In the genomic region with DNA sequence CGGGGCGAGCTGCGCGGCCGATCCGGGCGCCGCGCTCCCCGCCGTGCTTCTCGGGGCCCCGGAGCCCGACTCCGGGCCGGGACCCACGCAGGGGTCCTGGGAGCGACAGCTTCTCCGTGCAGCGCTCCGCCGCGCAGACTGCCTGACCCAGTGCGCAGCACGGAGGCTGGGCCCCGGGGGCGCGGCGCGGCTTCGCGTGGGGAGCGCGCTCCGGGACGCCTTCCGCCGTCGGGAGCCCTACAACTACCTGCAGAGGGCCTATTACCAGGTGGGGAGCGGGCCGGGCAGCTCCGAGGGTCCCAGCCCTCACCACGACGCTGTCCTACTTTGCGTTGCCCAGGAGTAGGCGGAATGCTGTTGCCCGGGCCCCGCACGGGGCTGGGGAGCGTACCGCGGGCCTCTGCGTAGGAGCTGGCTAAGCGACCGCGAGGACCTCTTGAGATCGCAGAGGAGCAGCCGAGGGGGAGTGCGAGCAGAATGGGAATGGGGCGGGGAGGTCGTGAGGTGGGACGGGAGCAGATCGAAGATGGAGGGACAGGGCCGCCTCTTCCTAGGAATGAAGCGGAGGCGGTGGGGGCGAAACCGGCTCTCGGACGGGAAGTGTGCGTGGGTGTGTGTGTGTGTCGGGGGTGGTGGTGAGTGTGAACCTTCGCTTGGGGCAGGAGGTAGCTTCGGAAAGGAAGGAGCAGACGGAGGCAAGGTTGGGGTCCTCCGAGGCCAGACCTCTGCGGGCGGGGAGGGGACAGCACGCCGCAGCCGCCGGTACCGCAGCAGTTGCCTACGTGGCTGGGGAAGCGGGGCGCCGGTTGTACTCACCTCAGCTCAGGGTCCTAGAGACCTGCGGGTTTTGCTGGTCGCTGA, we compare ENCODE assay signal across 8 cellular contexts. TPM values are rescaled to one million over a fixed set of nuclear protein-coding genes. Genes with fewer than 3 reads are reported as not detected.
A peak's percentile ranks its signal among the peaks of the same experiment; 100 is the strongest.
DNase-seq lines count a peak whose midpoint lies in the region; ATAC-seq, FAIRE-seq and TF ChIP-seq lines count a peak whose summit lies in the region.

No MANE protein-coding gene starts in this region.

- intact Hi-C loops in Calu3 (cut with micrococcal nuclease; ENCODE audit: unreplicated experiment), result loop anchor here (5.0 to 10.0 kb wide), 2 partner anchors 214 to 277 kb away; no protein-coding TSS in a partner anchor
- intact Hi-C loops in endothelial cell of umbilical vein (cut with micrococcal nuclease), result no loop called here

- H3K4me3 ChIP-seq in MG63 (peak overlapping the region; percentile 81), endothelial cell of umbilical vein (replicated peaks in 1 of 3; ENCODE audit: insufficient read depth in 1 of 3, low read depth in 1 of 3, low read length in 3 of 3) (peak overlapping the region; percentile 62 to 89 (median 80)), muscle layer of colon (ENCODE audit: low read depth in 1 of 2, low read length in 2 of 2) (peak overlapping the region; percentile 84 to 87), tibial nerve (peak overlapping the region; percentile 57 to 92 (median 75))

- TF ChIP-seq POLR2A in endothelial cell of umbilical vein (IDR thresholded peaks at IDR 0.05; ENCODE audit: low read depth, low read length), result peak; percentile 33
- TF ChIP-seq POLR2A in tibial nerve (IDR thresholded peaks at IDR 0.05), result peak in 1 of 2 donors; percentile 24

- DNase-seq in Calu3 (peak; percentile 19), MG63 (peak; percentile 54), endothelial cell of umbilical vein (ENCODE audit: low read depth, low spot score) (no peak), tibial nerve (ENCODE audit: low spot score in 2 of 2) (no peak)
- peak; percentile 76 for DNase-seq in activated CD8-positive, alpha-beta memory T cell treated with anti-CD3 and anti-CD28 coated beads for 24 hours

- H2AFZ ChIP-seq in endothelial cell of umbilical vein (ENCODE audit: low read depth, low read length), result peak overlapping the region; percentile 19

- H3K27me3 ChIP-seq in MG63, result peaks cover 6% of the 10 kb centered on the region
- H3K27me3 ChIP-seq in endothelial cell of umbilical vein (ENCODE audit: control insufficient read depth in 2 of 2, insufficient read depth in 2 of 2, low read length in 2 of 2), result no peaks in the 10 kb centered on the region
- H3K27me3 ChIP-seq in muscle layer of colon (ENCODE audit: control insufficient read depth in 1 of 2, insufficient read depth in 2 of 2, low read length in 2 of 2), result no peaks in the 10 kb centered on the region
- H3K27me3 ChIP-seq in tibial nerve, result peaks cover 0 to 11% of the 10 kb centered on the region in 2 donors

- POLR2A ChIA-PET in endothelial cell of umbilical vein (lab: Charles Lee), result interaction anchor here (0.8 to 1.2 kb wide), 3 partner anchors 15 to 89 kb away, joined by 3 to 6 read pairs (median 3); a partner anchor contains a TSS

- peak in 1 of 2 donors; percentile 34 for TF ChIP-seq EP300 in tibial nerve (IDR thresholded peaks at IDR 0.05)

- no peaks in the 10 kb centered on the region for H4K20me1 ChIP-seq in endothelial cell of umbilical vein (replicated peaks; ENCODE audit: control insufficient read depth, extremely low read depth, insufficient read depth, low read length)

- no peaks in the 10 kb centered on the region for H3K9me1 ChIP-seq in endothelial cell of umbilical vein (replicated peaks; ENCODE audit: control insufficient read depth, extremely low read depth, insufficient read depth, low read length)

- no TSS peak for BruUV-seq in Calu3 (replicated peaks; lab: Mats Ljungman, UMichigan)
- BruUV-seq in endothelial cell of umbilical vein (replicated peaks; lab: Mats Ljungman, UMichigan), result TSS peak; percentile 37

- H3K9ac ChIP-seq in endothelial cell of umbilical vein (replicated peaks; ENCODE audit: extremely low read depth, insufficient read depth, low read length) (peak overlapping the region; percentile 76), muscle layer of colon (ENCODE audit: low read length) (peak overlapping the region; percentile 76)

- no peak for ATAC-seq in GM19463 (IDR thresholded peaks at IDR 0.05; ENCODE audit: unreplicated experiment)
- ATAC-seq in GM18861 (IDR thresholded peaks at IDR 0.05; ENCODE audit: unreplicated experiment), result no peak

- H3K36me3 ChIP-seq in MG63 (peaks cover 11% of the 10 kb centered on the region), endothelial cell of umbilical vein (ENCODE audit: control insufficient read depth in 2 of 2, extremely low read depth in 1 of 2, insufficient read depth in 2 of 2, low read length in 2 of 2) (peaks cover 0 to 12% of the 10 kb centered on the region in 2 experiments), muscle layer of colon (ENCODE audit: insufficient read depth, low read length) (peaks cover 15% of the 10 kb centered on the region), tibial nerve (peaks cover 0 to 39% (median 0%) of the 10 kb centered on the region in 3 donors)

- peaks cover 16% of the 10 kb centered on the region for H3K4me1 Mint-ChIP-seq in Calu3 (ENCODE audit: low read depth, unreplicated experiment)

- 0 to 1% methylated on average over 37 to 46 of the region's 89 CpGs for WGBS in tibial nerve, 2 donors

- H3K36me3 Mint-ChIP-seq in Calu3 (ENCODE audit: insufficient read depth, unreplicated experiment), result peaks cover 16% of the 10 kb centered on the region

- H3K79me2 ChIP-seq in endothelial cell of umbilical vein (ENCODE audit: control insufficient read depth, insufficient read depth, low read length), result peaks cover 25% of the 10 kb centered on the region

- peak overlapping the region; percentile 75 for H3K4me3 Mint-ChIP-seq in Calu3 (ENCODE audit: low read depth, unreplicated experiment)

- FAIRE-seq in endothelial cell of umbilical vein (lab: Jason Lieb, UNC), result peak; percentile 21

- H3K9me3 ChIP-seq in MG63 (no peaks in the 10 kb centered on the region), endothelial cell of umbilical vein (replicated peaks; ENCODE audit: control insufficient read depth, insufficient read depth, low read length) (no peaks in the 10 kb centered on the region), muscle layer of colon (ENCODE audit: low read length) (no peaks in the 10 kb centered on the region), tibial nerve (no peaks in the 10 kb centered on the region)

- peaks cover 96% of the 10 kb centered on the region for H3K27me3 Mint-ChIP-seq in Calu3 (ENCODE audit: unreplicated experiment)

- no peak overlapping the region for H3K27ac Mint-ChIP-seq in Calu3 (ENCODE audit: unreplicated experiment)

- TF ChIP-seq CTCF in Calu3 (IDR thresholded peaks at IDR 0.05; ENCODE audit: unreplicated experiment), result no peak
- no peak for TF ChIP-seq CTCF in endothelial cell of umbilical vein (IDR thresholded peaks at IDR 0.05; ENCODE audit: extremely low read depth in 1 of 2, insufficient read depth in 1 of 2, low read depth in 1 of 2, low read length in 2 of 2)
- TF ChIP-seq CTCF in tibial nerve (IDR thresholded peaks at IDR 0.05), result no peak

- CTCF ChIA-PET in Calu3 (lab: Charles Lee) (interaction anchor here (0.9 to 1.8 kb wide), 2 partner anchors 23 to 62 kb away, joined by 4 read pairs; a partner anchor contains a TSS), endothelial cell of umbilical vein (lab: Charles Lee) (interaction anchor here (1.4 to 12.0 kb wide), 2 partner anchors 76 to 209 kb away, joined by 3 to 148 read pairs; a partner anchor contains a TSS)

- H3K4me1 ChIP-seq in endothelial cell of umbilical vein (ENCODE audit: control insufficient read depth, extremely low read depth, insufficient read depth, low read length) (peaks cover 20% of the 10 kb centered on the region), muscle layer of colon (ENCODE audit: insufficient read depth, low read length) (peaks cover 29% of the 10 kb centered on the region), tibial nerve (peaks cover 0 to 42% (median 7%) of the 10 kb centered on the region in 4 donors)

- H3K27ac ChIP-seq in endothelial cell of umbilical vein (ENCODE audit: insufficient read depth, low read depth, low read length), result peak overlapping the region; percentile 29
- peak overlapping the region; percentile 85 for H3K27ac ChIP-seq in muscle layer of colon (ENCODE audit: low read depth, low read length)
- peak overlapping the region; percentile 73 to 95 (median 86) for H3K27ac ChIP-seq in tibial nerve

- H3K4me2 ChIP-seq in endothelial cell of umbilical vein (ENCODE audit: insufficient read depth, low read length), result peak overlapping the region; percentile 81

- H3K9me3 Mint-ChIP-seq in Calu3 (ENCODE audit: low read depth, unreplicated experiment), result no peaks in the 10 kb centered on the region

- dilution Hi-C loops in endothelial cell of umbilical vein (cut with MboI; ENCODE audit: extremely low pct_ligation_motif_present, low sequenced_read_pairs), result no loop called here

RNA-seq across cellular contexts. Expression of a gene that starts 0.7 kb away (rescaled TPM):
- total RNA-seq in Calu3 (2022), result 0.45 and 0.56 TPM in 2 replicates
- total RNA-seq in MG63 (2014; rRNA removed; shearing (Covaris generic); ENCODE audit: low replicate concordance), result 19.4 and 45.6 TPM in 2 replicates
- total RNA-seq in endothelial cell of umbilical vein, result 76.5 and 92.6 TPM in 2 replicates
- polyA plus RNA-seq in endothelial cell of umbilical vein, result 70.2 and 75.9 TPM in 2 replicates
- 56.4 and 84.6 TPM in 2 replicates for polyA plus RNA-seq in endothelial cell of umbilical vein (2011; cell fraction: cytosol; rRNA removed)
- polyA plus RNA-seq in endothelial cell of umbilical vein (2011; cell fraction: nucleus; rRNA removed), result 89.2 and 106 TPM in 2 replicates
- polyA plus RNA-seq in endothelial cell of umbilical vein (2012), result 89.0 and 130 TPM in 2 replicates
- polyA minus RNA-seq in endothelial cell of umbilical vein, result 40.5 and 49.5 TPM in 2 replicates
- not detected for polyA minus RNA-seq in endothelial cell of umbilical vein (2011; cell fraction: cytosol; rRNA and poly(A)+ RNA removed)
- polyA minus RNA-seq in endothelial cell of umbilical vein (2011; cell fraction: nucleus; rRNA and poly(A)+ RNA removed), result 18.5 and 29.9 TPM in 2 replicates
- 10 to 100 TPM; 14.6 to 45.8 (median 36.4) TPM for total RNA-seq in tibial nerve

RNA-seq across cellular contexts. Expression of a gene that starts 7.3 kb away (rescaled TPM):
- total RNA-seq in Calu3 (2022) (not detected in 2 replicates), endothelial cell of umbilical vein (8.1 and 13.7 TPM in 2 replicates), tibial nerve (1 to 10 TPM; 1.3 to 5.4 (median 2.2) TPM)
- not detected in 2 replicates for total RNA-seq in MG63 (2014; rRNA removed; shearing (Covaris generic); ENCODE audit: low replicate concordance)
- 9.0 and 9.7 TPM in 2 replicates for polyA plus RNA-seq in endothelial cell of umbilical vein
- 5.0 and 8.6 TPM in 2 replicates for polyA plus RNA-seq in endothelial cell of umbilical vein (2011; cell fraction: cytosol; rRNA removed)
- polyA plus RNA-seq in endothelial cell of umbilical vein (2011; cell fraction: nucleus; rRNA removed), result 18.3 and 19.1 TPM in 2 replicates
- polyA plus RNA-seq in endothelial cell of umbilical vein (2012), result 9.1 and 17.6 TPM in 2 replicates
- polyA minus RNA-seq in endothelial cell of umbilical vein, result 5.1 and 10.5 TPM in 2 replicates
- polyA minus RNA-seq in endothelial cell of umbilical vein (2011; cell fraction: cytosol; rRNA and poly(A)+ RNA removed), result not detected
- 3.3 and 4.8 TPM in 2 replicates for polyA minus RNA-seq in endothelial cell of umbilical vein (2011; cell fraction: nucleus; rRNA and poly(A)+ RNA removed)

RNA-seq across cellular contexts. Expression of a gene that starts 11.8 kb away (rescaled TPM):
- total RNA-seq in Calu3 (2022) (not detected in 2 replicates), endothelial cell of umbilical vein (9.4 and 14.6 TPM in 2 replicates), tibial nerve (1 to 10 TPM in 3 of 4 donors, under 1 TPM in 1; 0.84 to 9.9 (median 5.6) TPM)
- total RNA-seq in MG63 (2014; rRNA removed; shearing (Covaris generic); ENCODE audit: low replicate concordance), result 0.43 TPM in 1 of 2 replicates, not detected in the other
- polyA plus RNA-seq in endothelial cell of umbilical vein, result 12.0 and 12.6 TPM in 2 replicates
- 2.5 and 4.2 TPM in 2 replicates for polyA plus RNA-seq in endothelial cell of umbilical vein (2011; cell fraction: cytosol; rRNA removed)
- polyA plus RNA-seq in endothelial cell of umbilical vein (2011; cell fraction: nucleus; rRNA removed), result 78.5 and 90.7 TPM in 2 replicates
- polyA plus RNA-seq in endothelial cell of umbilical vein (2012), result 10.8 and 12.8 TPM in 2 replicates
- polyA minus RNA-seq in endothelial cell of umbilical vein, result 4.0 and 8.6 TPM in 2 replicates
- not detected for polyA minus RNA-seq in endothelial cell of umbilical vein (2011; cell fraction: cytosol; rRNA and poly(A)+ RNA removed)
- 14.4 and 18.7 TPM in 2 replicates for polyA minus RNA-seq in endothelial cell of umbilical vein (2011; cell fraction: nucleus; rRNA and poly(A)+ RNA removed)

RNA-seq across cellular contexts. Expression of a gene that starts 22.2 kb away (rescaled TPM):
- total RNA-seq in Calu3 (2022) (47.9 and 57.1 TPM in 2 replicates), endothelial cell of umbilical vein (44.3 and 44.8 TPM in 2 replicates), tibial nerve (10 to 100 TPM in 1 of 4 donors, 1 to 10 TPM in 1, under 1 TPM in 2; 0.21 to 19.4 (median 3.6) TPM)
- total RNA-seq in MG63 (2014; rRNA removed; shearing (Covaris generic); ENCODE audit: low replicate concordance), result 29.8 and 110 TPM in 2 replicates
- 53.5 and 67.2 TPM in 2 replicates for polyA plus RNA-seq in endothelial cell of umbilical vein
- polyA plus RNA-seq in endothelial cell of umbilical vein (2011; cell fraction: cytosol; rRNA removed), result 53.7 and 54.4 TPM in 2 replicates
- 67.2 and 95.9 TPM in 2 replicates for polyA plus RNA-seq in endothelial cell of umbilical vein (2011; cell fraction: nucleus; rRNA removed)
- polyA plus RNA-seq in endothelial cell of umbilical vein (2012), result 18.0 and 42.1 TPM in 2 replicates
- polyA minus RNA-seq in endothelial cell of umbilical vein, result 23.0 and 24.7 TPM in 2 replicates
- 68.0 TPM for polyA minus RNA-seq in endothelial cell of umbilical vein (2011; cell fraction: cytosol; rRNA and poly(A)+ RNA removed)
- polyA minus RNA-seq in endothelial cell of umbilical vein (2011; cell fraction: nucleus; rRNA and poly(A)+ RNA removed), result 22.1 and 29.1 TPM in 2 replicates

RNA-seq across cellular contexts. Expression of a gene that starts 23.0 kb away (rescaled TPM):
- total RNA-seq in Calu3 (2022) (126 and 128 TPM in 2 replicates), endothelial cell of umbilical vein (126 and 135 TPM in 2 replicates), tibial nerve (10 to 100 TPM; 47.6 to 63.9 (median 56.8) TPM)
- total RNA-seq in MG63 (2014; rRNA removed; shearing (Covaris generic); ENCODE audit: low replicate concordance), result 104 and 143 TPM in 2 replicates
- polyA plus RNA-seq in endothelial cell of umbilical vein, result 68.9 and 69.4 TPM in 2 replicates
- polyA plus RNA-seq in endothelial cell of umbilical vein (2011; cell fraction: cytosol; rRNA removed), result 64.7 and 67.7 TPM in 2 replicates
- 125 and 135 TPM in 2 replicates for polyA plus RNA-seq in endothelial cell of umbilical vein (2011; cell fraction: nucleus; rRNA removed)
- polyA plus RNA-seq in endothelial cell of umbilical vein (2012), result 85.0 and 92.6 TPM in 2 replicates
- polyA minus RNA-seq in endothelial cell of umbilical vein, result 116 TPM in 2 replicates
- 45.7 TPM for polyA minus RNA-seq in endothelial cell of umbilical vein (2011; cell fraction: cytosol; rRNA and poly(A)+ RNA removed)
- 34.8 and 40.9 TPM in 2 replicates for polyA minus RNA-seq in endothelial cell of umbilical vein (2011; cell fraction: nucleus; rRNA and poly(A)+ RNA removed)

Comparison
In these comparisons a context has a peak if more than half of its experiments do, and no peak if none do; other contexts are left out.
1. DNase-seq: peak in Calu3 (single experiment), MG63 (single experiment) and activated CD8-positive, alpha-beta memory T cell treated with anti-CD3 and anti-CD28 coated beads for 24 hours (single experiment); none in endothelial cell of umbilical vein (single experiment) and tibial nerve (0 of 2).
2. H3K27ac ChIP-seq: peak in every context shown above with its lines; median percentile 86 in tibial nerve; 85 in muscle layer of colon; 29 in endothelial cell of umbilical vein.
3. RNA of a gene that starts 0.7 kb away (total RNA-seq): 76.5 to 92.6 TPM in endothelial cell of umbilical vein, 19.4 to 45.6 TPM in MG63 and 14.6 to 45.8 TPM in tibial nerve; 0.45 to 0.56 TPM in Calu3; every median in the first group is over 10 times any median in the second.
4. Peak in every context shown above with its lines, with median percentiles within 50 percentile points of each other: H3K4me3 ChIP-seq.